ENCODE assay signal across 1 cellular context in genomic region chr1:25854554-25854953, GRCh38.
TF ChIP-seq lines count a peak whose summit lies in the region.

No MANE protein-coding gene starts in this region.

TF ChIP-seq in IMR-90, 13 proteins besides CTCF, POLR2A, EP300 and RAD21 (continued from another document):
- TF ChIP-seq RFX5 (IDR thresholded peaks at IDR 0.05; ENCODE audit: low read depth, low read length) (no peak), MXI1 (IDR thresholded peaks at IDR 0.05; ENCODE audit: borderline replicate concordance, low read depth, low read length) (no peak)
TF ChIP-seq in IMR-90: peak in this region for 0.
